9 cellular contexts compared by ENCODE assay signal in genomic region chr3:195589796-195590195, GRCh38. TPM values are rescaled to one million over a fixed set of nuclear protein-coding genes. Genes with fewer than 3 reads are reported as not detected.
"Had no signal": no experiment of that assay in that cellular context is flagged by ENCODE, and none has a peak within 500 bp of the region (broad histone marks: within the 10 kb centered on the region; RNA-seq: fewer than 3 reads in every experiment).

No MANE protein-coding gene starts in this region.

RNA-seq across cellular contexts. Expression of gene APOD, which starts 6.1 kb away (rescaled TPM):
- total RNA-seq: activated CD4-positive, alpha-beta memory T cell treated with anti-CD3 and anti-CD28 coated beads, Interleukin-2, amount 10 ng/mL, durations not matched to agents 7 days and 5 days; activated CD4-positive, alpha-beta T cell treated with anti-CD3 and anti-CD28 coated beads for 36 hours; activated CD4-positive, alpha-beta T cell treated with anti-CD3 and anti-CD28 coated beads, Interleukin-2, amount 10 ng/mL, durations not matched to agents 7 days and 5 days; activated CD8-positive, alpha-beta memory T cell treated with anti-CD3 and anti-CD28 coated beads for 36 hours; activated CD8-positive, alpha-beta T cell treated with anti-CD3 and anti-CD28 coated beads for 36 hours; activated CD8-positive, alpha-beta T cell treated with anti-CD3 and anti-CD28 coated beads, Interleukin-2, amount 10 ng/mL, durations not matched to agents 7 days and 5 days; T-helper 17 cell; T-helper 2 cell treated with Interferon-gamma antibody and Interleukin-4, amounts not matched to agents 100 ng/mL and 5 ng/mL, for 36 hours; WTC11 had no signal
